11 cellular contexts compared by ENCODE assay signal in the genomic region with DNA sequence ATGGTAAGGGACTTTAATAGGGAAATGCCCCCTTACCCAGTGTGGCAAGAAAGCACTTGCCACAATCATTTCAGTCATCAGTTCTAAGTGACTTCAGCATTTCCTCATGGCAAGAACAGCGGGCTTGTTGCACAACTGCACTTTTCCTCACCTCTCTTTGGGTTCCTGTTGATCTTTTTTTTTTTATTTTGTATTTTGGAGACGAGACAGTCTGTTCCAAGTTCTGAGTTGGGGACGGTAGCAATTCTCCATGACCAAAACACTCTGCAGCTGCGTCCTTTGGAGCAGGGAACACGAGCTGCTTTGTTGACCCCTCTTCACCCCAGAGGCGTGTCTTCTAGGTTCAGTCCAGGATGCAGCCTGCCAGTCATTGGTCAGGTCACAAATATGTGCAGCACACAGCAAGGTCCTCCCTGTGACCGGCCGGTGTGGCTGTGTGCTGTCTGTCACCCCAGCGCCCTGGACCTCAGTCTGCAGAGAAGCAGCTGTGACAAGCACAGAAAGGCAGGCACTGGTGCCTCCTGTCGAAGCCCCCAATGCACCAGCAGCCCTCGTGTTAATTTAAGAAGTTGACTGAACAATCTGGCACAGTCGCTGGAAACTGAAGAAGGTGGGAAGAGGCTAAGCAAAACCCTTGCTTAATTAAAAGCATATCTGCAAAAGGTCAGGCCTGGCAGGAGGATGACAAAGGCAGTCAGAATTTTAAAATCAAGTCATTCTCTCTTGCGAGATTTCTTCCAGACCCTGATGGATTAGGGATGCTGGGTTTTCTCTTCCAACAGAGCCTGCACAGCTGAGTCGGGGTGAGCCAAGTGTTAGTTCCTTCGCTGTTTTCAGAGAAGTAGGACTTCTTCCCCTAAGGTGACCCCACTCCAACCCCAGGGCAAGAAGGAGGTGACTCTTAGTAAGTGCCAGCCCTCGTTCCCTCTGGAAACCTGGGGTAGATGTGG.
A peak's percentile ranks its signal among the peaks of the same experiment; 100 is the strongest.
DNase-seq lines count a peak whose midpoint lies in the region; ATAC-seq and TF ChIP-seq lines count a peak whose summit lies in the region.
"Had no signal": no experiment of that assay in that cellular context is flagged by ENCODE, and none has a peak within 500 bp of the region (broad histone marks: within the 10 kb centered on the region; RNA-seq: fewer than 3 reads in every experiment).

No MANE protein-coding gene starts in this region.

- H3K4me1 ChIP-seq in esophagus muscularis mucosa, result peaks cover 0 to 29% (median 15%) of the 10 kb centered on the region in 4 donors
- no peaks in the 10 kb centered on the region for H3K4me1 ChIP-seq in tibial artery

- TF ChIP-seq EP300 in esophagus muscularis mucosa (IDR thresholded peaks at IDR 0.05), result peak; percentile 64

- H3K9me3 ChIP-seq in esophagus muscularis mucosa (peaks cover 0 to under 1% (median 0%) of the 10 kb centered on the region in 4 donors), tibial artery (no peaks in the 10 kb centered on the region)

- DNase-seq in NOMO-1 treated with DMSO at 0.1 percent for 48 hours (lab: John Stamatoyannopoulos, UW; ENCODE audit: unreplicated experiment) (peak; percentile 81), esophagus muscularis mucosa (ENCODE audit: extremely low spot score) (no peak), mesenteric fat pad (ENCODE audit: low spot score) (peak; percentile 89), tibial artery (peak; percentile 86 to 89), DMS153 treated with DMSO at 0.1 percent for 48 hours (lab: John Stamatoyannopoulos, UW; ENCODE audit: unreplicated experiment) (no peak), SW 1271 (lab: John Stamatoyannopoulos, UW) (no peak)
- no peak for DNase-seq in stimulated activated naive CD8-positive, alpha-beta T cell treated with anti-CD3 and anti-CD28 coated beads, Interleukin-15, Interleukin-2, amounts not matched to agents 100 U/mL and 50 U/mL, for 24 hours
- DNase-seq: DND-41, NCI-H345 had no signal

- TF ChIP-seq CTCF in esophagus muscularis mucosa (IDR thresholded peaks at IDR 0.05), result no peak
- no peak for TF ChIP-seq CTCF in tibial artery (IDR thresholded peaks at IDR 0.05)

- intact Hi-C loops in esophagus muscularis mucosa (cut with DNase I) (no loop called here), tibial artery (cut with DNase I; ENCODE audit: low total_unique reads) (no loop called here)

- 36% methylated on average over 14 of the region's 16 CpGs for WGBS in esophagus muscularis mucosa

- no peak overlapping the region for H3K4me3 ChIP-seq in esophagus muscularis mucosa
- no peak overlapping the region for H3K4me3 ChIP-seq in tibial artery
- H3K4me3 ChIP-seq: K562 had no signal

- H3K27ac ChIP-seq in esophagus muscularis mucosa (replicated peaks in 1 of 4) (peak overlapping the region; percentile 53 to 74 (median 69)), tibial artery (no peak overlapping the region)

- no peaks in the 10 kb centered on the region for H3K36me3 ChIP-seq in esophagus muscularis mucosa
- no peaks in the 10 kb centered on the region for H3K36me3 ChIP-seq in tibial artery

- TF ChIP-seq POLR2A in esophagus muscularis mucosa (IDR thresholded peaks at IDR 0.05; ENCODE audit: low read depth), result no peak

- H3K27me3 ChIP-seq in esophagus muscularis mucosa (peaks cover 0 to 26% (median 0%) of the 10 kb centered on the region in 4 donors), tibial artery (peaks cover 0 to 8% of the 10 kb centered on the region in 2 donors)

- no peak for ATAC-seq in GM19035 (IDR thresholded peaks at IDR 0.05; ENCODE audit: unreplicated experiment)
- no peak for ATAC-seq in stimulated activated naive CD8-positive, alpha-beta T cell treated with anti-CD3 and anti-CD28 coated beads, Interleukin-15, Interleukin-2, amounts not matched to agents 100 U/mL and 50 U/mL, for 24 hours
- ATAC-seq: K562 had no signal

Comparison
In these comparisons a context has a peak if more than half of its experiments do, and no peak if none do; other contexts are left out.
1. DNase-seq: peak in NOMO-1 treated with DMSO at 0.1 percent for 48 hours (single experiment), mesenteric fat pad (single experiment) and tibial artery (2 of 2); none in esophagus muscularis mucosa (single experiment), stimulated activated naive CD8-positive, alpha-beta T cell treated with anti-CD3 and anti-CD28 coated beads, Interleukin-15, Interleukin-2, amounts not matched to agents 100 U/mL and 50 U/mL, for 24 hours (single experiment), DMS153 treated with DMSO at 0.1 percent for 48 hours (single experiment) and SW 1271 (0 of 2).
2. H3K27ac ChIP-seq: peak in esophagus muscularis mucosa (4 of 4); none in tibial artery (0 of 2).